ENCODE assay signal across 1 cellular context in genomic region chr5:143650296-143650695, GRCh38.
TF ChIP-seq lines count a peak whose summit lies in the region.

No MANE protein-coding gene starts in this region.

TF ChIP-seq in WTC11, 78 proteins besides CTCF, POLR2A, EP300 and RAD21 (continued from another document):
- TF ChIP-seq ZNF281 (CRISPR knock-in tag; IDR thresholded peaks at IDR 0.05) (no peak), ZNF263 (CRISPR knock-in tag; IDR thresholded peaks at IDR 0.05; ENCODE audit: low read depth) (no peak), ELF4 (CRISPR knock-in tag; IDR thresholded peaks at IDR 0.05; ENCODE audit: low read depth) (no peak), CBFB (CRISPR knock-in tag; IDR thresholded peaks at IDR 0.05; ENCODE audit: low read depth) (no peak)
- TF ChIP-seq, protein P1, sequence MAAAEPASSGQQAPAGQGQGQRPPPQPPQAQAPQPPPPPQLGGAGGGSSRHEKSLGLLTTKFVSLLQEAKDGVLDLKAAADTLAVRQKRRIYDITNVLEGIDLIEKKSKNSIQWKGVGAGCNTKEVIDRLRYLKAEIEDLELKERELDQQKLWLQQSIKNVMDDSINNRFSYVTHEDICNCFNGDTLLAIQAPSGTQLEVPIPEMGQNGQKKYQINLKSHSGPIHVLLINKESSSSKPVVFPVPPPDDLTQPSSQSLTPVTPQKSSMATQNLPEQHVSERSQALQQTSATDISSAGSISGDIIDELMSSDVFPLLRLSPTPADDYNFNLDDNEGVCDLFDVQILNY (CRISPR knock-in tag; IDR thresholded peaks at IDR 0.05) = no peak
- TF ChIP-seq, protein P2, sequence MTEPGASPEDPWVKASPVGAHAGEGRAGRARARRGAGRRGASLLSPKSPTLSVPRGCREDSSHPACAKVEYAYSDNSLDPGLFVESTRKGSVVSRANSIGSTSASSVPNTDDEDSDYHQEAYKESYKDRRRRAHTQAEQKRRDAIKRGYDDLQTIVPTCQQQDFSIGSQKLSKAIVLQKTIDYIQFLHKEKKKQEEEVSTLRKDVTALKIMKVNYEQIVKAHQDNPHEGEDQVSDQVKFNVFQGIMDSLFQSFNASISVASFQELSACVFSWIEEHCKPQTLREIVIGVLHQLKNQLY (CRISPR knock-in tag; IDR thresholded peaks at IDR 0.05) = no peak
